18 cellular contexts compared by ENCODE assay signal in the genomic region with DNA sequence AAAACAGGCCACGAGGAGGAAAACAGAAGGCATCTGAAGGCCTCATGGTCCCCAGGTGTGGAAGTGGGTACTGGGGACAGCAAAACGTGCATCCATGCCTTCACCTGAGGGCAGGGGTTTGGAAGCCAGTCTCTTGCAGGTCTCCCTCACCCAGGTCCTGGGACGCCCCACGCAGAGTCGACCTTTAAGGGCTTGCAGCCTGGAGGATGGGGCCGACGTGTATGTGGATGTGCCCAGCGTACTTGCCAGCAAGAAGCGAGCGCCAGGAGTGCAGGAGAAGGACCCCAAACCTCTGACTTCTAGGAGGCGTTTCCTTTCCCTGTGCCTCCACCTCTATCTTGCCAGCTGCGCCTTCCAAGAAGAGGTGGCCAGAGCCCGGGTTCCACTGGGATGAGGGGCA.
"Had no signal": no experiment of that assay in that cellular context is flagged by ENCODE, and none has a peak within 500 bp of the region (broad histone marks: within the 10 kb centered on the region; RNA-seq: fewer than 3 reads in every experiment).

No MANE protein-coding gene starts in this region.

- DNase-seq: activated gamma-delta T cell; activated T-cell treated with anti-CD3 and anti-CD28 coated beads, Interleukin-2, amount 50 U/mL, for 1 hour; aorta; caudate nucleus; heart left ventricle; islet precursor cell; left cardiac atrium; mesenchymal stem cell; mucosa of descending colon; small intestine; stimulated activated CD4-positive, alpha-beta T cell treated with anti-CD3 and anti-CD28 coated beads, Interleukin-2, amount 100 ng/mL, for 24 hours; stimulated activated naive CD4-positive, alpha-beta T cell; T-helper 1 cell; T-helper 9 cell had no signal

- H3K9me3 ChIP-seq: heart left ventricle, mucosa of descending colon, tibial nerve had no signal

- H3K27me3 Mint-ChIP-seq: brain had no signal

- ATAC-seq: activated naive CD4-positive, alpha-beta T cell treated with anti-CD3 and anti-CD28 coated beads, Interleukin-2, amount 50 U/mL, for 72 hours; left cardiac atrium; mucosa of descending colon; sciatic nerve had no signal

- H3K4me3 ChIP-seq: heart left ventricle, mucosa of descending colon, tibial nerve had no signal

- H3K9me3 Mint-ChIP-seq: activated naive CD4-positive, alpha-beta T cell treated with anti-CD3 and anti-CD28 coated beads, Interleukin-2, amount 50 U/mL, for 72 hours; brain had no signal

- H3K27me3 ChIP-seq: heart left ventricle, tibial nerve had no signal

- H3K4me3 Mint-ChIP-seq: brain had no signal
